9 cellular contexts compared by ENCODE assay signal in the genomic region with DNA sequence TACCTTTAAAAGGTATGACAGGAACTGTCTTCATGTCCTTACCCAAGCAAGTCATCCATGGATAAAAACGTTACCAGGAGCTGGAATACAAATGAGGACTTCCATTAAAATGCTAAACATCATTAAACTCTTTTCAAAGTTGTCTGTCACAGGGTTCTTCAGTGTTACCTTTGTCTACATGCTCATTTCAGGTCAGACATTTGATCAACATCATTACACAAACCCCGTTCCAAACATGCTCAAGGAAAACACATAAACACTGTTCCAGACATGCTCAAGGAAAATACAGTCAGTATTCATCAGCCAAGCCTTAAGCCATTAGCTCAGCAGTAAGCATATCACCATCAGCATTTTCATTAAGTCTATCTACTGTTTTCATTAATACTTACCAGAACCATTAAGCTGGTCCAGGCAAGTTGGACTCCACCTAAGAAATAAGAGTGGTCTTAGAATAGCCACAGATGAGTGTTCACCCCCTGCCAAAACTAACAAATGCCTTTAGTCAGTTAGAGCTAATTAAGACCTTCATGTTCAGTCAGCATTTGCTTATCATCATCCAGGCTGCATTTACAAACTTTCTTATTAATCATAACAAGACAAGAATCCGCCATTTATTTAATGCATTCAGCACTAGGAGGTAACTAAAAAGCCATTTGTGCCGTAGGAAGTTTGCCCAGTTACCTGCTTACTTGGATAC. TPM values are rescaled to one million over a fixed set of nuclear protein-coding genes. Genes with fewer than 3 reads are reported as not detected.
A peak's percentile ranks its signal among the peaks of the same experiment; 100 is the strongest.
DNase-seq lines count a peak whose midpoint lies in the region; ATAC-seq and TF ChIP-seq lines count a peak whose summit lies in the region.
"Had no signal": no experiment of that assay in that cellular context is flagged by ENCODE, and none has a peak within 500 bp of the region (broad histone marks: within the 10 kb centered on the region; RNA-seq: fewer than 3 reads in every experiment).

No MANE protein-coding gene starts in this region.

- H3K27me3 Mint-ChIP-seq in memory B cell, result no peaks in the 10 kb centered on the region

- in situ Hi-C loops in astrocyte of the cerebellum (cut with HindIII; ENCODE audit: low sequenced_read_pairs), result no loop called here

- WGBS in tibial nerve, 2 donors, result 37 to 49% methylated on average over 4 of the region's 4 CpGs

- TF ChIP-seq POLR2A in tibial nerve (IDR thresholded peaks at IDR 0.05), result no peak

- H3K9me3 ChIP-seq in BE2C, result no peaks in the 10 kb centered on the region
- H3K9me3 ChIP-seq in tibial nerve, result no peaks in the 10 kb centered on the region

- H3K9me3 Mint-ChIP-seq in memory B cell, result no peaks in the 10 kb centered on the region

- DNase-seq in BE2C (no peak), HT1080 (ENCODE audit: low read depth) (peak; percentile 20), astrocyte of the cerebellum (ENCODE audit: low read depth) (no peak), memory B cell (ENCODE audit: low spot score in 2 of 2) (no peak), tibial nerve (ENCODE audit: low spot score in 2 of 2) (no peak)
- DNase-seq: NCI-H345 had no signal

- peaks cover 2% of the 10 kb centered on the region for H3K4me1 ChIP-seq in BE2C
- peaks cover 0 to 42% (median 19%) of the 10 kb centered on the region in 4 donors for H3K4me1 ChIP-seq in tibial nerve

- TF ChIP-seq CTCF in BE2C (IDR thresholded peaks at IDR 0.05; ENCODE audit: low read depth, low read length) (no peak), astrocyte of the cerebellum (IDR thresholded peaks at IDR 0.05; ENCODE audit: low read depth, low read length, missing control alignments) (no peak), tibial nerve (IDR thresholded peaks at IDR 0.05) (no peak)

- no peak for ATAC-seq in memory B cell (ENCODE audit: low read depth)
- no peak for ATAC-seq in HG03571 (IDR thresholded peaks at IDR 0.05; ENCODE audit: unreplicated experiment)
- ATAC-seq in HG03097 (IDR thresholded peaks at IDR 0.05; ENCODE audit: low FRiP score, unreplicated experiment), result no peak
- no peak for ATAC-seq in GM18867 (IDR thresholded peaks at IDR 0.05; ENCODE audit: unreplicated experiment)

- H3K27me3 ChIP-seq in BE2C (no peaks in the 10 kb centered on the region), tibial nerve (no peaks in the 10 kb centered on the region)

- H3K27ac Mint-ChIP-seq in memory B cell, result peak overlapping the region; percentile 92

- peaks cover 68% of the 10 kb centered on the region for H3K36me3 ChIP-seq in BE2C
- peaks cover 0 to 65% (median 17%) of the 10 kb centered on the region in 3 donors for H3K36me3 ChIP-seq in tibial nerve

- H3K36me3 Mint-ChIP-seq in memory B cell, result peaks cover 39% of the 10 kb centered on the region

- H3K4me3 Mint-ChIP-seq in memory B cell, result peak overlapping the region; percentile 93

- H3K4me1 Mint-ChIP-seq in memory B cell, result peaks cover 43% of the 10 kb centered on the region

- H3K4me3 ChIP-seq in BE2C (ENCODE audit: low read depth, low read length) (peak overlapping the region; percentile 95), astrocyte of the cerebellum (ENCODE audit: low read depth, low read length) (peak overlapping the region; percentile 77), tibial nerve (peak overlapping the region in 1 of 4 donors; percentile 66)

- no peak for TF ChIP-seq EP300 in tibial nerve (IDR thresholded peaks at IDR 0.05)

- peak overlapping the region in 2 of 4 donors; percentile 94 to 95 for H3K27ac ChIP-seq in tibial nerve

RNA-seq across cellular contexts. Expression of gene GAS5, which starts 2.2 kb away (rescaled TPM):
- polyA plus RNA-seq in BE2C (2012; ENCODE audit: insufficient read depth, insufficient read length, low read depth), result 577 TPM
- total RNA-seq in HT1080 (2014; rRNA removed; shearing (Covaris generic)), result 409 and 619 TPM in 2 replicates
- 558 and 567 TPM in 2 replicates for polyA plus RNA-seq in HT1080 (2015; cell fraction: cytosol; rRNA removed)
- polyA plus RNA-seq in HT1080 (2015; cell fraction: nucleus; rRNA removed), result 1,555 and 1,779 TPM in 2 replicates
- 100 to 1,000 TPM; 348 to 615 (median 564) TPM for total RNA-seq in tibial nerve

RNA-seq across cellular contexts. Expression of gene ZBTB37, which starts 2.6 kb away (rescaled TPM):
- 2.6 TPM for polyA plus RNA-seq in BE2C (2012; ENCODE audit: insufficient read depth, insufficient read length, low read depth)
- total RNA-seq in HT1080 (2014; rRNA removed; shearing (Covaris generic)), result 3.6 and 3.8 TPM in 2 replicates
- 1.4 and 1.6 TPM in 2 replicates for polyA plus RNA-seq in HT1080 (2015; cell fraction: cytosol; rRNA removed)
- 5.9 and 8.1 TPM in 2 replicates for polyA plus RNA-seq in HT1080 (2015; cell fraction: nucleus; rRNA removed)
- 10 to 100 TPM; 11.7 to 17.0 (median 13.7) TPM for total RNA-seq in tibial nerve

RNA-seq across cellular contexts. Expression of gene CENPL, which starts 40.9 kb away (rescaled TPM):
- polyA plus RNA-seq in BE2C (2012; ENCODE audit: insufficient read depth, insufficient read length, low read depth), result 4.1 TPM
- total RNA-seq in HT1080 (2014; rRNA removed; shearing (Covaris generic)), result 24.8 and 28.0 TPM in 2 replicates
- polyA plus RNA-seq in HT1080 (2015; cell fraction: cytosol; rRNA removed), result 17.0 and 18.3 TPM in 2 replicates
- 14.8 and 14.9 TPM in 2 replicates for polyA plus RNA-seq in HT1080 (2015; cell fraction: nucleus; rRNA removed)
- 1 to 10 TPM; 4.2 to 8.1 (median 5.1) TPM for total RNA-seq in tibial nerve

RNA-seq across cellular contexts. Expression of gene DARS2, which starts 41.1 kb away (rescaled TPM):
- 8.0 TPM for polyA plus RNA-seq in BE2C (2012; ENCODE audit: insufficient read depth, insufficient read length, low read depth)
- total RNA-seq in HT1080 (2014; rRNA removed; shearing (Covaris generic)), result 51.1 and 60.6 TPM in 2 replicates
- polyA plus RNA-seq in HT1080 (2015; cell fraction: cytosol; rRNA removed), result 67.7 and 78.8 TPM in 2 replicates
- polyA plus RNA-seq in HT1080 (2015; cell fraction: nucleus; rRNA removed), result 179 and 182 TPM in 2 replicates
- total RNA-seq in tibial nerve, result 10 to 100 TPM; 10.4 to 18.8 (median 12.3) TPM

RNA-seq across cellular contexts. Expression of gene SERPINC1, which starts 51.5 kb away (rescaled TPM):
- not detected for polyA plus RNA-seq in BE2C (2012; ENCODE audit: insufficient read depth, insufficient read length, low read depth)
- total RNA-seq in HT1080 (2014; rRNA removed; shearing (Covaris generic)), result not detected in 2 replicates
- not detected in 2 replicates for polyA plus RNA-seq in HT1080 (2015; cell fraction: cytosol; rRNA removed)
- polyA plus RNA-seq in HT1080 (2015; cell fraction: nucleus; rRNA removed), result not detected in 2 replicates
- total RNA-seq in tibial nerve, result not detected
